8 cellular contexts compared by ENCODE assay signal in genomic region chr11:65419460-65419772, GRCh38. TPM values are rescaled to one million over a fixed set of nuclear protein-coding genes. Genes with fewer than 3 reads are reported as not detected.
DNase-seq lines count a peak whose midpoint lies in the region; ATAC-seq and TF ChIP-seq lines count a peak whose summit lies in the region.

No MANE protein-coding gene starts in this region.

- peaks cover 49% of the 10 kb centered on the region for H3K4me1 Mint-ChIP-seq in activated T-cell treated with anti-CD3 and anti-CD28 coated beads, Interleukin-2, amount 50 U/mL, for 4 hours (ENCODE audit: low read depth)

- in situ Hi-C loops in brain microvascular endothelial cell (cut with HindIII; ENCODE audit: low pct_ligation_motif_present, low sequenced_read_pairs) = no loop called here

- peaks cover 15% of the 10 kb centered on the region for H3K36me3 Mint-ChIP-seq in activated T-cell treated with anti-CD3 and anti-CD28 coated beads, Interleukin-2, amount 50 U/mL, for 4 hours (ENCODE audit: insufficient read depth)

- H3K4me1 ChIP-seq in lung (ENCODE audit: control insufficient read depth in 2 of 2, insufficient read depth in 2 of 2, low read length in 2 of 2) (peaks cover 0 to 13% of the 10 kb centered on the region in 2 donors), tibial nerve (peaks cover 0 to 61% (median 45%) of the 10 kb centered on the region in 4 donors)

- H3K9me3 Mint-ChIP-seq in activated T-cell treated with anti-CD3 and anti-CD28 coated beads, Interleukin-2, amount 50 U/mL, for 4 hours = no peaks in the 10 kb centered on the region

- peak overlapping the region; percentile 17 for H3K4me3 ChIP-seq in brain microvascular endothelial cell (ENCODE audit: low read depth, low read length)
- no peak overlapping the region for H3K4me3 ChIP-seq in lung
- peak overlapping the region; percentile 33 to 80 (median 44) for H3K4me3 ChIP-seq in tibial nerve

- TF ChIP-seq POLR2A in tibial nerve (IDR thresholded peaks at IDR 0.05) = no peak

- TF ChIP-seq EP300 in tibial nerve (IDR thresholded peaks at IDR 0.05) = no peak

- no peak for TF ChIP-seq CTCF in brain microvascular endothelial cell (IDR thresholded peaks at IDR 0.05; ENCODE audit: low read depth, low read length, missing control alignments)
- no peak for TF ChIP-seq CTCF in lung (IDR thresholded peaks at IDR 0.05; ENCODE audit: control extremely low read depth, extremely low read depth)
- no peak for TF ChIP-seq CTCF in tibial nerve (IDR thresholded peaks at IDR 0.05)

- no peak for ATAC-seq in activated T-cell treated with anti-CD3 and anti-CD28 coated beads, Interleukin-2, amount 50 U/mL, for 4 hours
- no peak for ATAC-seq in lung (ENCODE audit: insufficient read depth, low FRiP score)

- H3K27me3 ChIP-seq in brain microvascular endothelial cell (replicated peaks) (no peaks in the 10 kb centered on the region), lung (ENCODE audit: control insufficient read depth, insufficient read depth) (no peaks in the 10 kb centered on the region), tibial nerve (no peaks in the 10 kb centered on the region)

- H3K27ac ChIP-seq in brain microvascular endothelial cell (peak overlapping the region; percentile 100), lung (ENCODE audit: low read depth in 1 of 2, low read length in 1 of 2) (peak overlapping the region; percentile 98 to 100), tibial nerve (peak overlapping the region; percentile 98 to 100 (median 99))

- DNase-seq in activated T-cell treated with anti-CD3 and anti-CD28 coated beads, Interleukin-2, amount 50 U/mL, for 4 hours = no peak
- DNase-seq in activated T-cell treated with anti-CD3 and anti-CD28 coated beads for 4 hours = no peak
- DNase-seq in brain microvascular endothelial cell = no peak
- DNase-seq in lung (ENCODE audit: low spot score) = no peak
- DNase-seq in tibial nerve (ENCODE audit: low spot score in 2 of 2) = peak; percentile 18 to 31
- DNase-seq in NCI-H2196 treated with DMSO at 0.1 percent for 48 hours (lab: John Stamatoyannopoulos, UW; ENCODE audit: unreplicated experiment) = no peak
- DNase-seq in NCI-H1105 (lab: John Stamatoyannopoulos, UW) = no peak
- DNase-seq in kidney glomerular epithelial cell (lab: John Stamatoyannopoulos, UW) = no peak

- H3K36me3 ChIP-seq in brain microvascular endothelial cell (replicated peaks) (peaks cover 17% of the 10 kb centered on the region), lung (ENCODE audit: control insufficient read depth in 2 of 2, insufficient read depth in 2 of 2, low read length in 2 of 2) (no peaks in the 10 kb centered on the region), tibial nerve (peaks cover 0 to 14% (median 10%) of the 10 kb centered on the region in 3 donors)

- 15 to 21% methylated on average over 7 of the region's 7 CpGs for WGBS in lung, 2 donors
- 17 to 18% methylated on average over 7 of the region's 7 CpGs for WGBS in tibial nerve, 2 donors

- no peaks in the 10 kb centered on the region for H3K9me3 ChIP-seq in lung (ENCODE audit: control insufficient read depth in 2 of 2, insufficient read depth in 1 of 2, low read length in 1 of 2)
- H3K9me3 ChIP-seq in tibial nerve = no peaks in the 10 kb centered on the region

- no peaks in the 10 kb centered on the region for H3K27me3 Mint-ChIP-seq in activated T-cell treated with anti-CD3 and anti-CD28 coated beads, Interleukin-2, amount 50 U/mL, for 4 hours (ENCODE audit: low read depth)

- peak overlapping the region; percentile 100 for H3K4me3 Mint-ChIP-seq in activated T-cell treated with anti-CD3 and anti-CD28 coated beads, Interleukin-2, amount 50 U/mL, for 4 hours

RNA-seq across cellular contexts. Expression of gene NEAT1, which starts 3.2 kb away (rescaled TPM):
- total RNA-seq in activated T-cell treated with anti-CD3 and anti-CD28 coated beads, Interleukin-2, amount 50 U/mL, for 4 hours = 100 to 1,000 TPM in 2 of 3 donors, 10 to 100 TPM in 1; 95.5 to 136 (median 123) TPM
- total RNA-seq in lung = 100 to 1,000 TPM; 518 to 912 TPM
- polyA plus RNA-seq in lung = 1,000 to 10,000 TPM in 1 of 2 donors, 100 to 1,000 TPM in 1; 481 to 1,176 TPM
- total RNA-seq in tibial nerve = 100 to 1,000 TPM; 427 to 571 (median 461) TPM

RNA-seq across cellular contexts. Expression of gene FRMD8, which starts 33.0 kb away (rescaled TPM):
- 10 to 100 TPM; 43.0 to 49.2 (median 44.9) TPM for total RNA-seq in activated T-cell treated with anti-CD3 and anti-CD28 coated beads, Interleukin-2, amount 50 U/mL, for 4 hours
- total RNA-seq in lung (10 to 100 TPM; 18.5 to 39.9 TPM), tibial nerve (100 to 1,000 TPM in 3 of 4 donors, 10 to 100 TPM in 1; 96.5 to 226 (median 128) TPM)
- polyA plus RNA-seq in lung = 10 to 100 TPM; 15.8 to 25.7 TPM

RNA-seq across cellular contexts. Expression of gene SLC25A45, which starts 37.0 kb away (rescaled TPM):
- total RNA-seq in activated T-cell treated with anti-CD3 and anti-CD28 coated beads, Interleukin-2, amount 50 U/mL, for 4 hours = 10 to 100 TPM in 1 of 3 donors, 1 to 10 TPM in 2; 7.0 to 11.1 (median 9.5) TPM
- total RNA-seq in lung (10 to 100 TPM in 1 of 2 donors, 1 to 10 TPM in 1; 7.3 to 15.6 TPM), tibial nerve (10 to 100 TPM in 2 of 4 donors, 1 to 10 TPM in 2; 1.8 to 22.5 (median 8.5) TPM)
- 1 to 10 TPM; 5.5 to 9.0 TPM for polyA plus RNA-seq in lung

Comparison
In these comparisons a context has a peak if more than half of its experiments do, and no peak if none do; other contexts are left out.
1. DNase-seq: peak in tibial nerve (2 of 2); none in activated T-cell treated with anti-CD3 and anti-CD28 coated beads, Interleukin-2, amount 50 U/mL, for 4 hours (single experiment), activated T-cell treated with anti-CD3 and anti-CD28 coated beads for 4 hours (single experiment), brain microvascular endothelial cell (single experiment), lung (single experiment), NCI-H2196 treated with DMSO at 0.1 percent for 48 hours (single experiment), NCI-H1105 (single experiment) and kidney glomerular epithelial cell (single experiment).
2. Peak in every context shown above with its lines, with median percentiles within 50 percentile points of each other: H3K27ac ChIP-seq.